ENCODE assay signal across 8 cellular contexts in the genomic region with DNA sequence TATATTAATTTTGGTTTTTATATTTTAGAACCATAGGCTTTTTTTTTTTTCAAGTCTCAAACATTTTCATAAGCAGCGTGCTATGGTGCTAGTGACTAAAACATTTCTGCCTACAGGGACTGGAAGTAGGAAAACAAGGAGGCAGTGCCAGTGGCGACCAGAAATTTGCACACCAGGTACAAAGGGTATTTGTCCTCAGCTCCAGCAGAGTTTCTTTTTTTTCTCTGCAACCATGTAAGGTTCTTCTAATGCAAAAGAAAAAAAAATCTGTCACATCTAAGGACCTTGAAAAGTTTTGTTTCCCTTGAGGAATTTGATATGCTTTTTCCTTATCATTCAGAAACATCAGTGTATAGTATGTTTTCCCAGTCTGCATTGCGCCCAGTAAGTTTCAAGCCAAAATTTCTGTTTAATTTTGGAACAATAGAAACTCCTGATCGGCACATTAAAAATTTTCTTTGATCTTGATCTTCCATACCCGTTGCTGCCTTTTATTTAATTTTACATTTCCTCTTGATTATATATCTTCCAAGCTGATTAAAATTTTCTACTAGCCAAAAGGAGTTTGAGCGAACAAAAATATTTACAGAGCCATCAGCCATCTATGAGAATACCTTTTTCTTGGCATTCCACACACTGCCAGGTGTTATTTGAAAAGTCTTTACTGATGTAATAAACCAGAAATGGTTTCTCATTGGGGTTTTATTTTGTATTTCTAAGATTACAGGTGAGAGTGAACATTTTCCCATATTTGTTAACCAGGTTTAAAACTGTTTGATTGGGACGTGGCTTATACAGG. TPM values are rescaled to one million over a fixed set of nuclear protein-coding genes. Genes with fewer than 3 reads are reported as not detected.
DNase-seq lines count a peak whose midpoint lies in the region; ATAC-seq, FAIRE-seq and TF ChIP-seq lines count a peak whose summit lies in the region.

No MANE protein-coding gene starts in this region.

- TF ChIP-seq POLR2A in gastroesophageal sphincter (IDR thresholded peaks at IDR 0.05) = no peak
- TF ChIP-seq POLR2A in erythroblast (IDR thresholded peaks at IDR 0.05; ENCODE audit: low read length) = no peak

- no peaks in the 10 kb centered on the region for H4K20me1 ChIP-seq in SU-DHL-6 (ENCODE audit: low read depth, low read length)

- TF ChIP-seq EP300 in gastroesophageal sphincter (IDR thresholded peaks at IDR 0.05) = no peak

- DNase-seq in HT-29 (ENCODE audit: low spot score) (peak; percentile 46), small intestine (peak; percentile 25), erythroblast (lab: John Stamatoyannopoulos, UW) (no peak), NCI-H1930 (lab: John Stamatoyannopoulos, UW) (no peak), NCI-H2081 (lab: John Stamatoyannopoulos, UW) (no peak), 8988T (no peak)

- 65 to 68% methylated on average over 6 to 7 of the region's 7 CpGs for WGBS in gastroesophageal sphincter (ENCODE audit: low coverage in 1 of 2), 2 donors
- WGBS in small intestine, 3 donors = 33 to 57% (median 37%) methylated on average over 7 of the region's 7 CpGs

- no peak for TF ChIP-seq CTCF in SU-DHL-6 (IDR thresholded peaks at IDR 0.05; ENCODE audit: insufficient read depth, low read length, poor library complexity, severe bottlenecking)
- TF ChIP-seq CTCF in gastroesophageal sphincter (IDR thresholded peaks at IDR 0.05) = no peak

- H3K4me3 ChIP-seq in SU-DHL-6 (ENCODE audit: insufficient read depth, low read length, poor library complexity, severe bottlenecking) (peak overlapping the region; percentile 63), gastroesophageal sphincter (peak overlapping the region; percentile 83 to 99), small intestine (ENCODE audit: low read depth in 1 of 2, low read length in 2 of 2) (peak overlapping the region in 1 of 2 donors; percentile 62)

- no peaks in the 10 kb centered on the region for H3K9me2 ChIP-seq in SU-DHL-6 (replicated peaks; ENCODE audit: insufficient read depth, low read length)

- H3K36me3 ChIP-seq in SU-DHL-6 (ENCODE audit: low read length) (no peaks in the 10 kb centered on the region), gastroesophageal sphincter (no peaks in the 10 kb centered on the region), small intestine (ENCODE audit: control insufficient read depth in 2 of 2, insufficient read depth in 2 of 2, low read length in 2 of 2) (no peaks in the 10 kb centered on the region)

- H3K9ac ChIP-seq in SU-DHL-6 (ENCODE audit: low read length) = peak overlapping the region; percentile 71

- peaks cover 37% of the 10 kb centered on the region for H3K79me2 ChIP-seq in SU-DHL-6 (ENCODE audit: insufficient read depth, low read length)

- peak overlapping the region; percentile 76 for H3K4me2 ChIP-seq in SU-DHL-6 (ENCODE audit: low read depth, low read length, poor library complexity, severe bottlenecking)

- H3F3A ChIP-seq in SU-DHL-6 (ENCODE audit: insufficient read depth) = peaks cover 9% of the 10 kb centered on the region; the same call in 1 of the 2 replicates

- peak overlapping the region; percentile 33 for H3K27ac ChIP-seq in SU-DHL-6 (ENCODE audit: low read depth, low read length)
- peak overlapping the region; percentile 57 to 92 (median 88) for H3K27ac ChIP-seq in gastroesophageal sphincter
- H3K27ac ChIP-seq in small intestine (ENCODE audit: low read depth in 1 of 2, low read length in 1 of 2) = peak overlapping the region; percentile 74 to 91

- H3K27me3 ChIP-seq in SU-DHL-6 (ENCODE audit: low read length) = no peaks in the 10 kb centered on the region
- H3K27me3 ChIP-seq in gastroesophageal sphincter = peaks cover 12% of the 10 kb centered on the region
- H3K27me3 ChIP-seq in small intestine (ENCODE audit: control insufficient read depth in 2 of 2, insufficient read depth in 2 of 2, low read length in 2 of 2) = no peaks in the 10 kb centered on the region

- FAIRE-seq in small intestine (lab: Jason Lieb, UNC) = no peak

- H2AFZ ChIP-seq in SU-DHL-6 (ENCODE audit: low read depth, low read length, severe bottlenecking) = peak overlapping the region; percentile 86

- no peaks in the 10 kb centered on the region for H3K9me3 ChIP-seq in SU-DHL-6 (ENCODE audit: insufficient read depth, low read length)
- H3K9me3 ChIP-seq in gastroesophageal sphincter = no peaks in the 10 kb centered on the region
- H3K9me3 ChIP-seq in small intestine (ENCODE audit: control insufficient read depth, low read depth) = no peaks in the 10 kb centered on the region

- ATAC-seq in gastroesophageal sphincter = no peak

- H3K4me1 ChIP-seq in gastroesophageal sphincter (peaks cover 2 to 34% (median 17%) of the 10 kb centered on the region in 3 donors), small intestine (ENCODE audit: control insufficient read depth in 2 of 2, insufficient read depth in 1 of 2, low read depth in 1 of 2, low read length in 1 of 2) (no peaks in the 10 kb centered on the region)

RNA-seq across cellular contexts. Expression of a gene that starts 1.0 kb away (rescaled TPM):
- 10.9 and 22.6 TPM in 2 replicates for total RNA-seq in HT-29 (2014; rRNA removed; shearing (Covaris generic))
- 10 to 100 TPM; 17.0 to 28.8 (median 23.0) TPM for total RNA-seq in gastroesophageal sphincter
- polyA plus RNA-seq in small intestine = 10 to 100 TPM in 1 of 3 donors, 1 to 10 TPM in 2; 7.0 to 16.3 (median 7.8) TPM

RNA-seq across cellular contexts. Expression of a gene that starts 18.2 kb away (rescaled TPM):
- total RNA-seq in HT-29 (2014; rRNA removed; shearing (Covaris generic)) = 13.7 and 19.9 TPM in 2 replicates
- 10 to 100 TPM in 3 of 4 donors, 1 to 10 TPM in 1; 7.0 to 18.4 (median 11.7) TPM for total RNA-seq in gastroesophageal sphincter
- polyA plus RNA-seq in small intestine = 10 to 100 TPM in 1 of 3 donors, 1 to 10 TPM in 2; 8.4 to 11.7 (median 9.8) TPM

Comparison
In these comparisons a context has a peak if more than half of its experiments do, and no peak if none do; other contexts are left out.
1. DNase-seq: peak in HT-29 (single experiment) and small intestine (single experiment); none in erythroblast (0 of 2), NCI-H1930 (0 of 2), NCI-H2081 (0 of 2) and 8988T (single experiment).
2. H3K27ac ChIP-seq: peak in every context shown above with its lines; median percentile 88 in gastroesophageal sphincter; 82 in small intestine; 33 in SU-DHL-6.